2 cellular contexts compared by ENCODE assay signal in genomic region chr2:148007219-148007900, GRCh38.
A peak's percentile ranks its signal among the peaks of the same experiment; 100 is the strongest.
TF ChIP-seq lines count a peak whose summit lies in the region.

No MANE protein-coding gene starts in this region.

TF ChIP-seq in HepG2, 621 proteins besides CTCF, POLR2A, EP300 and RAD21:
- TF ChIP-seq TBX2 (CRISPR knock-in tag; IDR thresholded peaks at IDR 0.05; ENCODE audit: borderline replicate concordance) (no peak), TFAP4 (IDR thresholded peaks at IDR 0.05; ENCODE audit: borderline replicate concordance, low read depth) (no peak), CHD4 (IDR thresholded peaks at IDR 0.05; ENCODE audit: borderline replicate concordance, low read length) (no peak), WIZ (CRISPR knock-in tag; IDR thresholded peaks at IDR 0.05) (no peak), MAFF (IDR thresholded peaks at IDR 0.05; ENCODE audit: low read depth, low read length) (peak; percentile 31; the same call in 1 of the 2 replicates), MAFK (conservative IDR thresholded peaks at IDR 0.05 in 1 of 2, IDR thresholded peaks at IDR 0.05 in 1 of 2; ENCODE audit: low read length in 2 of 2) (peak; percentile 56 to 65; a peak in 3 of 4 replicates), PAX8 (CRISPR knock-in tag; IDR thresholded peaks at IDR 0.05; ENCODE audit: borderline replicate concordance) (no peak), ZNF121 (CRISPR knock-in tag; IDR thresholded peaks at IDR 0.05) (no peak), ZNF775 (CRISPR knock-in tag; IDR thresholded peaks at IDR 0.05; ENCODE audit: borderline replicate concordance) (no peak), ZNF296 (CRISPR knock-in tag; conservative IDR thresholded peaks at IDR 0.05) (no peak), HNRNPH1 (optimal IDR thresholded peaks at IDR 0.05; ENCODE audit: low read depth, low read length) (no peak), SNAPC2 (CRISPR knock-in tag; IDR thresholded peaks at IDR 0.05) (no peak), ZNF616 (CRISPR knock-in tag; IDR thresholded peaks at IDR 0.05; ENCODE audit: low read depth) (no peak), ARID5B (CRISPR knock-in tag; IDR thresholded peaks at IDR 0.05) (no peak)
- TF ChIP-seq, protein P1, sequence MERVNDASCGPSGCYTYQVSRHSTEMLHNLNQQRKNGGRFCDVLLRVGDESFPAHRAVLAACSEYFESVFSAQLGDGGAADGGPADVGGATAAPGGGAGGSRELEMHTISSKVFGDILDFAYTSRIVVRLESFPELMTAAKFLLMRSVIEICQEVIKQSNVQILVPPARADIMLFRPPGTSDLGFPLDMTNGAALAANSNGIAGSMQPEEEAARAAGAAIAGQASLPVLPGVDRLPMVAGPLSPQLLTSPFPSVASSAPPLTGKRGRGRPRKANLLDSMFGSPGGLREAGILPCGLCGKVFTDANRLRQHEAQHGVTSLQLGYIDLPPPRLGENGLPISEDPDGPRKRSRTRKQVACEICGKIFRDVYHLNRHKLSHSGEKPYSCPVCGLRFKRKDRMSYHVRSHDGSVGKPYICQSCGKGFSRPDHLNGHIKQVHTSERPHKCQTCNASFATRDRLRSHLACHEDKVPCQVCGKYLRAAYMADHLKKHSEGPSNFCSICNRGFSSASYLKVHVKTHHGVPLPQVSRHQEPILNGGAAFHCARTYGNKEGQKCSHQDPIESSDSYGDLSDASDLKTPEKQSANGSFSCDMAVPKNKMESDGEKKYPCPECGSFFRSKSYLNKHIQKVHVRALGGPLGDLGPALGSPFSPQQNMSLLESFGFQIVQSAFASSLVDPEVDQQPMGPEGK (CRISPR knock-in tag; IDR thresholded peaks at IDR 0.05), result no peak

TF ChIP-seq in K562, 482 proteins besides CTCF, POLR2A, EP300 and RAD21:
- no peak for TF ChIP-seq ZNF408 (CRISPR knock-in tag; IDR thresholded peaks at IDR 0.05; ENCODE audit: low read depth)
- TF ChIP-seq POU5F1 (IDR thresholded peaks at IDR 0.05; ENCODE audit: borderline replicate concordance, low read depth, low read length, partially characterized antibody), result no peak
- TF ChIP-seq ZFP1 (CRISPR knock-in tag; IDR thresholded peaks at IDR 0.05), result no peak
- TF ChIP-seq MAFG (tag; conservative IDR thresholded peaks at IDR 0.05), result 0 out of 2 replicates have a peak, but pooled peaks have one; percentile 11
- peak; percentile 71 for TF ChIP-seq ZNF316 (IDR thresholded peaks at IDR 0.05)
- no peak for TF ChIP-seq ZNF277 (CRISPR knock-in tag; IDR thresholded peaks at IDR 0.05; ENCODE audit: borderline replicate concordance)
- no peak for TF ChIP-seq ZNF232 (CRISPR knock-in tag; IDR thresholded peaks at IDR 0.05)
- peak; percentile 52 for TF ChIP-seq C11orf30 (IDR thresholded peaks at IDR 0.05; ENCODE audit: low read depth)
